17 cellular contexts compared by ENCODE assay signal in the genomic region with DNA sequence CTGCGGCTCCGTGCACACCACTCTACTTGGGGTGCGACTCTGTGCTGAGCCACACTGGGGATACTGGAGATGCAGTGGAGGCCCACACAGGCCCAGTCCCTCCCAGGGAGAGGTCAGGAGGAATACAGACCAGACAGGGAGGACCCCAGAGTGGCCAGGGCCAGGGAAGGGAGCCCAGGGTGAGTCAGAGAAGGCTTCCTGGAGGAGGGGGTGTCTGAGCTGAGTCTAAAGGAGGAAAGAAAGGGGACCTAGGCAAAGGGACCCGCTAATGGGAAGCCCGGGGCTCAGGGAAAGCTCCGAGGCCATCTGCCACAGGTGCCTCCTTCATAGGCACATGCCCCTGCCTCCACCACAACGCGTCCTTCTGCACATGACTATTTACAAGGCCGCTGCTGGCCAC.
DNase-seq lines count a peak whose midpoint lies in the region; ATAC-seq and TF ChIP-seq lines count a peak whose summit lies in the region.
"Had no signal": no experiment of that assay in that cellular context is flagged by ENCODE, and none has a peak within 500 bp of the region (broad histone marks: within the 10 kb centered on the region; RNA-seq: fewer than 3 reads in every experiment).

No MANE protein-coding gene starts in this region.

- peak overlapping the region in 1 of 10 experiments; percentile 19; a peak in 2 of 20 replicates for H3K4me3 ChIP-seq in BLaER1 treated with 17β-estradiol and CSF1 and Interleukin-3, amounts not matched to agents 10 nM and 100 nM
- H3K4me3 ChIP-seq in neutrophil (ENCODE audit: low read depth in 1 of 2, low read length in 1 of 2) = peak overlapping the region in 1 of 2 experiments; percentile 69

- H3K27ac Mint-ChIP-seq in stimulated activated naive CD8-positive, alpha-beta T cell treated with anti-CD3 and anti-CD28 coated beads, Interleukin-15, amount 100 ng/mL, for 72 hours = peak overlapping the region in 1 of 2 donors; percentile 66
- H3K27ac Mint-ChIP-seq: B cell; CD8-positive, alpha-beta T cell had no signal

- POLR2A ChIA-PET in RWPE1 (lab: Yijun Ruan, JAX; ENCODE audit: low non-redundant PET) = interaction anchor here (0.6 kb wide), 1 partner anchor 100 kb away, joined by 5 read pairs; no protein-coding TSS in a partner anchor

- no peaks in the 10 kb centered on the region for H3K9me3 ChIP-seq in BLaER1 treated with 17β-estradiol and CSF1 and Interleukin-3, amounts not matched to agents 10 nM and 100 nM (replicated peaks in 1 of 11)
- H3K9me3 ChIP-seq in neutrophil = no peaks in the 10 kb centered on the region

- peak overlapping the region; percentile 77 to 99 (median 95) for H3K4me2 ChIP-seq in BLaER1 treated with 17β-estradiol and CSF1 and Interleukin-3, amounts not matched to agents 10 nM and 100 nM

- H4K20me1 ChIP-seq in BLaER1 treated with 17β-estradiol and CSF1 and Interleukin-3, amounts not matched to agents 10 nM and 100 nM = peaks cover 90 to 100% (median 100%) of the 10 kb centered on the region in 11 experiments

- no peaks in the 10 kb centered on the region for H3K9me3 Mint-ChIP-seq in stimulated activated naive CD8-positive, alpha-beta T cell treated with anti-CD3 and anti-CD28 coated beads, Interleukin-15, amount 100 ng/mL, for 72 hours
- H3K9me3 Mint-ChIP-seq: CD8-positive, alpha-beta T cell had no signal

- H3K4me1 ChIP-seq in BLaER1 treated with 17β-estradiol and CSF1 and Interleukin-3, amounts not matched to agents 10 nM and 100 nM = peaks cover 86 to 100% (median 93%) of the 10 kb centered on the region in 10 experiments
- H3K4me1 ChIP-seq in neutrophil (ENCODE audit: control insufficient read depth in 1 of 2, insufficient read depth in 1 of 2, low read depth in 1 of 2, low read length in 1 of 2) = peaks cover 55 to 61% of the 10 kb centered on the region in 2 experiments

- TF ChIP-seq CTCF in RWPE1 (conservative IDR thresholded peaks at IDR 0.05; ENCODE audit: low read depth) (no peak), neutrophil (IDR thresholded peaks at IDR 0.05) (no peak)

- H3K4me1 Mint-ChIP-seq in stimulated activated naive CD8-positive, alpha-beta T cell treated with anti-CD3 and anti-CD28 coated beads, Interleukin-15, amount 100 ng/mL, for 72 hours = peaks cover 54% of the 10 kb centered on the region

- H3K27ac ChIP-seq in BLaER1 treated with 17β-estradiol and CSF1 and Interleukin-3, amounts not matched to agents 10 nM and 100 nM = peak overlapping the region in 6 of 11 experiments; percentile 5 to 54 (median 34); a peak in 11 of 22 replicates
- peak overlapping the region; percentile 45 for H3K27ac ChIP-seq in RWPE1
- peak overlapping the region; percentile 97 for H3K27ac ChIP-seq in neutrophil

- ATAC-seq in HG03196 (IDR thresholded peaks at IDR 0.05; ENCODE audit: unreplicated experiment) = no peak
- no peak for ATAC-seq in stimulated activated naive CD8-positive, alpha-beta T cell treated with anti-CD3 and anti-CD28 coated beads, Interleukin-15, amount 100 ng/mL, for 72 hours
- ATAC-seq: CD8-positive, alpha-beta T cell had no signal

- H3K36me3 ChIP-seq in BLaER1 treated with 17β-estradiol and CSF1 and Interleukin-3, amounts not matched to agents 10 nM and 100 nM = peaks cover 70 to 100% (median 96%) of the 10 kb centered on the region in 11 experiments
- peaks cover 66% of the 10 kb centered on the region for H3K36me3 ChIP-seq in neutrophil

- peak overlapping the region in 10 of 11 experiments; percentile 5 to 68 (median 32); a peak in 13 of 22 replicates for H3K9ac ChIP-seq in BLaER1 treated with 17β-estradiol and CSF1 and Interleukin-3, amounts not matched to agents 10 nM and 100 nM

- H3K27me3 Mint-ChIP-seq in stimulated activated naive CD8-positive, alpha-beta T cell treated with anti-CD3 and anti-CD28 coated beads, Interleukin-15, amount 100 ng/mL, for 72 hours = no peaks in the 10 kb centered on the region
- H3K27me3 Mint-ChIP-seq: B cell had no signal

- DNase-seq in ELR (ENCODE audit: low read depth) = peak; percentile 11
- DNase-seq in RWPE1 (ENCODE audit: low spot score) = no peak
- DNase-seq in NCI-H187 treated with DMSO at 0.1 percent for 48 hours (lab: John Stamatoyannopoulos, UW) = no peak
- no peak for DNase-seq in stimulated activated naive CD8-positive, alpha-beta T cell treated with anti-CD3 and anti-CD28 coated beads, Interleukin-15, amount 100 ng/mL, for 72 hours
- DNase-seq in NCI-H82 treated with DMSO at 0.1 percent for 48 hours (lab: John Stamatoyannopoulos, UW; ENCODE audit: unreplicated experiment) = no peak
- DNase-seq: CD8-positive, alpha-beta T cell; DMS53; EL; NCI-H1436; NCI-H2029; NCI-H345; NCI-H526; RPMI8226 had no signal

- no peaks in the 10 kb centered on the region for H3K27me3 ChIP-seq in BLaER1 treated with 17β-estradiol and CSF1 and Interleukin-3, amounts not matched to agents 10 nM and 100 nM
- H3K27me3 ChIP-seq in neutrophil = no peaks in the 10 kb centered on the region

- H3K4me3 Mint-ChIP-seq in stimulated activated naive CD8-positive, alpha-beta T cell treated with anti-CD3 and anti-CD28 coated beads, Interleukin-15, amount 100 ng/mL, for 72 hours = no peak overlapping the region
- H3K4me3 Mint-ChIP-seq: B cell; CD8-positive, alpha-beta T cell had no signal

- CTCF ChIA-PET in RWPE1 (lab: Yijun Ruan, JAX) = interaction anchor here (0.6 kb wide), 1 partner anchor 42 kb away, joined by 3 read pairs; no protein-coding TSS in a partner anchor

Comparison
In these comparisons a context has a peak if more than half of its experiments do, and no peak if none do; other contexts are left out.
1. H3K27ac ChIP-seq: peak in every context shown above with its lines; median percentile 97 in neutrophil; 45 in RWPE1; 34 in BLaER1 treated with 17β-estradiol and CSF1 and Interleukin-3, amounts not matched to agents 10 nM and 100 nM.